ENCODE assay signal across 21 cellular contexts in genomic region chr5:133686566-133686965, GRCh38.
DNase-seq lines count a peak whose midpoint lies in the region; ATAC-seq, FAIRE-seq and TF ChIP-seq lines count a peak whose summit lies in the region.
"Had no signal": no experiment of that assay in that cellular context is flagged by ENCODE, and none has a peak within 500 bp of the region (broad histone marks: within the 10 kb centered on the region; RNA-seq: fewer than 3 reads in every experiment).

No MANE protein-coding gene starts in this region.

- TF ChIP-seq CTCF in H1 (IDR thresholded peaks at IDR 0.05; ENCODE audit: control extremely low read depth in 1 of 3, insufficient read depth in 1 of 3, low read depth in 1 of 3, low read length in 3 of 3): no peak
- no peak for TF ChIP-seq CTCF in keratinocyte (optimal IDR thresholded peaks at IDR 0.05 in 1 of 3, IDR thresholded peaks at IDR 0.05 in 1 of 3, conservative IDR thresholded peaks at IDR 0.05 in 1 of 3; ENCODE audit: extremely low read depth in 1 of 3, insufficient read depth in 2 of 3, low read length in 3 of 3)
- TF ChIP-seq CTCF in foreskin fibroblast (IDR thresholded peaks at IDR 0.05; ENCODE audit: low read depth, low read length): no peak

- H2BK5ac ChIP-seq in H1 (ENCODE audit: low read depth, low read length): no peak overlapping the region

- H3K27me3 Mint-ChIP-seq in activated naive CD4-positive, alpha-beta T cell treated with anti-CD3 and anti-CD28 coated beads, Interleukin-2, amount 50 U/mL, for 24 hours: peaks cover 11% of the 10 kb centered on the region
- peaks cover 20% of the 10 kb centered on the region for H3K27me3 Mint-ChIP-seq in activated naive CD4-positive, alpha-beta T cell treated with anti-CD3 and anti-CD28 coated beads for 36 hours (ENCODE audit: low read depth)

- H3K79me2 ChIP-seq in H1 (ENCODE audit: control insufficient read depth in 1 of 2, insufficient read depth in 2 of 2, low read length in 2 of 2) (no peaks in the 10 kb centered on the region), keratinocyte (ENCODE audit: control insufficient read depth, insufficient read depth, low read length) (no peaks in the 10 kb centered on the region)

- no peak for TF ChIP-seq POLR2A in H1 (IDR thresholded peaks at IDR 0.05; ENCODE audit: control extremely low read depth in 1 of 2, low read depth in 2 of 2, low read length in 2 of 2)

- no peaks in the 10 kb centered on the region for H3K9me3 ChIP-seq in H1 (ENCODE audit: insufficient read depth in 2 of 2, low read depth in 1 of 2, low read length in 1 of 2)
- no peaks in the 10 kb centered on the region for H3K9me3 ChIP-seq in keratinocyte (ENCODE audit: control insufficient read depth, low read depth, low read length)
- H3K9me3 ChIP-seq: A549, Caco-2, HAP-1 had no signal

- H3K4me1 ChIP-seq in H1 (replicated peaks in 1 of 4; ENCODE audit: control insufficient read depth in 3 of 4, insufficient read depth in 4 of 4, low read length in 3 of 4) (no peaks in the 10 kb centered on the region), keratinocyte (ENCODE audit: control insufficient read depth, extremely low read depth, insufficient read depth, low read length) (peaks cover 20% of the 10 kb centered on the region)
- H3K4me1 ChIP-seq: Caco-2, HAP-1 had no signal

- no peak for ATAC-seq in GM21786 (IDR thresholded peaks at IDR 0.05; ENCODE audit: unreplicated experiment)
- ATAC-seq: A549 had no signal

- H3K23me2 ChIP-seq in H1 (ENCODE audit: low read depth, low read length): no peaks in the 10 kb centered on the region

- dilution Hi-C loops in keratinocyte (cut with MboI; ENCODE audit: extremely low pct_ligation_motif_present, low sequenced_read_pairs): no loop called here

- H3K4me3 Mint-ChIP-seq in activated naive CD4-positive, alpha-beta T cell treated with anti-CD3 and anti-CD28 coated beads, Interleukin-2, amount 50 U/mL, for 24 hours: no peak overlapping the region
- no peak overlapping the region for H3K4me3 Mint-ChIP-seq in activated naive CD4-positive, alpha-beta T cell treated with anti-CD3 and anti-CD28 coated beads for 36 hours
- H3K4me3 Mint-ChIP-seq: CD4-positive, alpha-beta T cell had no signal

- DNase-seq in activated naive CD4-positive, alpha-beta T cell treated with anti-CD3 and anti-CD28 coated beads for 36 hours: no peak
- no peak for DNase-seq in H1 (ENCODE audit: low read depth in 1 of 2, low spot score in 2 of 2)
- no peak for DNase-seq in keratinocyte (ENCODE audit: low read depth, low spot score)
- no peak for DNase-seq in HEK293T (ENCODE audit: extremely low spot score)
- no peak for DNase-seq in foreskin fibroblast
- DNase-seq: AML-193; Caco-2; CD4-positive, alpha-beta T cell; GOT3; IMR-90 had no signal

- no peaks in the 10 kb centered on the region for H3K36me3 Mint-ChIP-seq in activated naive CD4-positive, alpha-beta T cell treated with anti-CD3 and anti-CD28 coated beads, Interleukin-2, amount 50 U/mL, for 24 hours
- no peaks in the 10 kb centered on the region for H3K36me3 Mint-ChIP-seq in activated naive CD4-positive, alpha-beta T cell treated with anti-CD3 and anti-CD28 coated beads for 36 hours (ENCODE audit: low read depth)

- H3K27me3 ChIP-seq in H1 (replicated peaks in 1 of 4; ENCODE audit: control insufficient read depth in 3 of 4, extremely low read depth in 1 of 4, insufficient read depth in 3 of 4, low read length in 3 of 4) (no peaks in the 10 kb centered on the region), keratinocyte (ENCODE audit: control insufficient read depth, extremely low read depth, insufficient read depth, low read length) (peaks cover 11% of the 10 kb centered on the region)

- no peak overlapping the region for H2BK120ac ChIP-seq in H1 (replicated peaks; ENCODE audit: low read depth, low read length)

- H2BK15ac ChIP-seq in H1 (ENCODE audit: low read length): no peak overlapping the region

- no peaks in the 10 kb centered on the region for H3K79me1 ChIP-seq in H1 (ENCODE audit: low read depth, low read length)

- FAIRE-seq in H1 (lab: Jason Lieb, UNC) (no peak), keratinocyte (lab: Jason Lieb, UNC) (peak; percentile 61)
- FAIRE-seq: A549, D721Med, G401.6, GM12891, K562 had no signal

- no peaks in the 10 kb centered on the region for H3K4me1 Mint-ChIP-seq in activated naive CD4-positive, alpha-beta T cell treated with anti-CD3 and anti-CD28 coated beads, Interleukin-2, amount 50 U/mL, for 24 hours
- H3K4me1 Mint-ChIP-seq in activated naive CD4-positive, alpha-beta T cell treated with anti-CD3 and anti-CD28 coated beads for 36 hours (ENCODE audit: low read depth): peaks cover 4% of the 10 kb centered on the region

- H4K5ac ChIP-seq in H1 (ENCODE audit: insufficient read length, low read depth, low read length): no peak overlapping the region

- no peak overlapping the region for H3K4me2 ChIP-seq in H1 (ENCODE audit: insufficient read depth in 1 of 2, low read depth in 2 of 2, low read length in 2 of 2)
- H3K4me2 ChIP-seq in keratinocyte (ENCODE audit: control insufficient read depth, extremely low read depth, insufficient read depth, low read depth, low read length): peak overlapping the region; percentile 6
- H3K4me2 ChIP-seq: A549 had no signal

- TF ChIP-seq EP300 in H1 (IDR thresholded peaks at IDR 0.05; ENCODE audit: borderline replicate concordance in 1 of 2, low read depth in 2 of 2, low read length in 2 of 2): no peak

- H3K14ac ChIP-seq in H1 (ENCODE audit: insufficient read length): no peak overlapping the region

- H2AFZ ChIP-seq in H1 (ENCODE audit: low read length) (0 out of 2 replicates have a peak overlapping the region, but pooled peaks have one; percentile 65), keratinocyte (ENCODE audit: control insufficient read depth, low read length) (no peak overlapping the region)

- no peak overlapping the region for H3K23ac ChIP-seq in H1 (ENCODE audit: insufficient read length)

- H3K27ac Mint-ChIP-seq in activated naive CD4-positive, alpha-beta T cell treated with anti-CD3 and anti-CD28 coated beads, Interleukin-2, amount 50 U/mL, for 24 hours: peak overlapping the region; percentile 70
- H3K27ac Mint-ChIP-seq in activated naive CD4-positive, alpha-beta T cell treated with anti-CD3 and anti-CD28 coated beads for 36 hours: no peak overlapping the region
- H3K27ac Mint-ChIP-seq: CD4-positive, alpha-beta T cell had no signal

- CTCF ChIA-PET in activated naive CD4-positive, alpha-beta T cell treated with anti-CD3 and anti-CD28 coated beads for 36 hours (lab: Charles Lee): no interaction called here
- CTCF ChIA-PET in H1 (lab: Charles Lee; ENCODE audit: partially characterized antibody) (no interaction called here), HEK293T (lab: Yijun Ruan, JAX) (no interaction called here)

- H3K9me1 ChIP-seq in keratinocyte (ENCODE audit: control insufficient read depth, extremely low read depth, insufficient read depth, low read length): no peaks in the 10 kb centered on the region

- POLR2A ChIA-PET in H1 (lab: Charles Lee; ENCODE audit: partially characterized antibody) (no interaction called here), HEK293T (lab: Yijun Ruan, JAX) (no interaction called here)

- H3K4ac ChIP-seq in H1 (replicated peaks; ENCODE audit: insufficient read length, low read depth, low read length): no peak overlapping the region

- 79% methylated on average over 3 of the region's 3 CpGs; no CpG with 5 or more reads in 1 of the 2 experiments for WGBS in H1 (ENCODE audit: extremely low coverage in 1 of 2, insufficient coverage in 1 of 2, insufficient read length in 1 of 2, insufficient replicate concordance in 2 of 2, low coverage in 1 of 2, low lambda C conversion rate in 2 of 2, missing lambda C conversion rate in 1 of 2), 2 experiments

- H2BK12ac ChIP-seq in H1 (ENCODE audit: low read depth, low read length): no peak overlapping the region

- no peaks in the 10 kb centered on the region for H3K36me3 ChIP-seq in H1 (ENCODE audit: control insufficient read depth in 2 of 4, insufficient read depth in 4 of 4, low read length in 3 of 4)
- H3K36me3 ChIP-seq in keratinocyte (ENCODE audit: control insufficient read depth in 2 of 2, extremely low read depth in 1 of 2, insufficient read depth in 2 of 2, low read length in 2 of 2): no peaks in the 10 kb centered on the region
- H3K36me3 ChIP-seq: HAP-1 had no signal

- no peaks in the 10 kb centered on the region for H3K9me3 Mint-ChIP-seq in activated naive CD4-positive, alpha-beta T cell treated with anti-CD3 and anti-CD28 coated beads, Interleukin-2, amount 50 U/mL, for 24 hours
- H3K9me3 Mint-ChIP-seq in activated naive CD4-positive, alpha-beta T cell treated with anti-CD3 and anti-CD28 coated beads for 36 hours: no peaks in the 10 kb centered on the region
- H3K9me3 Mint-ChIP-seq: CD4-positive, alpha-beta T cell had no signal

- H3K27ac ChIP-seq in H1 (ENCODE audit: low read depth, low read length) (no peak overlapping the region), keratinocyte (ENCODE audit: control insufficient read depth, insufficient read depth, low read length) (no peak overlapping the region)
- H3K27ac ChIP-seq: 22Rv1, C4-2B, HL-60 had no signal

- no peak overlapping the region for H3K4me3 ChIP-seq in H1 (ENCODE audit: extremely low read depth in 1 of 4, insufficient read depth in 2 of 4, low read depth in 3 of 4, low read length in 4 of 4)
- no peak overlapping the region for H3K4me3 ChIP-seq in keratinocyte (ENCODE audit: control insufficient read depth in 2 of 3, extremely low read depth in 1 of 3, insufficient read depth in 2 of 3, low read depth in 1 of 3, low read length in 3 of 3)
- no peak overlapping the region for H3K4me3 ChIP-seq in foreskin fibroblast (ENCODE audit: low read depth in 1 of 2, low read length in 2 of 2)
- H3K4me3 ChIP-seq: A549, HAP-1, K562 had no signal

- no peak overlapping the region for H3K18ac ChIP-seq in H1 (ENCODE audit: extremely low read depth, low read length)

- intact Hi-C loops in activated naive CD4-positive, alpha-beta T cell treated with anti-CD3 and anti-CD28 coated beads for 36 hours (cut with micrococcal nuclease): no loop called here

- no peak for TF ChIP-seq RAD21 in H1 (IDR thresholded peaks at IDR 0.05 in 1 of 2, conservative IDR thresholded peaks at IDR 0.05 in 1 of 2; ENCODE audit: low read depth in 2 of 2, low read length in 2 of 2)

- no peak overlapping the region for H2BK20ac ChIP-seq in H1 (ENCODE audit: low read length)

- H4K91ac ChIP-seq in H1 (replicated peaks; ENCODE audit: insufficient read length, low read length): no peak overlapping the region

- no peak overlapping the region for H2AK5ac ChIP-seq in H1 (ENCODE audit: low read depth, low read length)

- H4K20me1 ChIP-seq in H1 (replicated peaks in 1 of 2; ENCODE audit: control insufficient read depth in 1 of 2, insufficient read depth in 2 of 2, low read length in 2 of 2) (peaks cover 0 to under 1% of the 10 kb centered on the region in 2 experiments), keratinocyte (ENCODE audit: control insufficient read depth, extremely low read depth, insufficient read depth, low read length) (no peaks in the 10 kb centered on the region)

- H4K8ac ChIP-seq in H1 (ENCODE audit: extremely low read depth, insufficient read depth, low read length): no peak overlapping the region

- H3K9ac ChIP-seq in H1 (replicated peaks in 1 of 4; ENCODE audit: extremely low read depth in 1 of 4, low read depth in 3 of 4, low read length in 3 of 4): no peak overlapping the region
- no peak overlapping the region for H3K9ac ChIP-seq in keratinocyte (ENCODE audit: control insufficient read depth, extremely low read depth, insufficient read depth, low read length)

- no peak overlapping the region for H3K56ac ChIP-seq in H1 (replicated peaks; ENCODE audit: insufficient read length, low read depth, low read length)
